ENCODE assay signal across 12 cellular contexts in genomic region chr17:42845918-42846593, GRCh38. TPM values are rescaled to one million over a fixed set of nuclear protein-coding genes. Genes with fewer than 3 reads are reported as not detected.
A peak's percentile ranks its signal among the peaks of the same experiment; 100 is the strongest.
DNase-seq lines count a peak whose midpoint lies in the region; ATAC-seq, FAIRE-seq and TF ChIP-seq lines count a peak whose summit lies in the region.
"Had no signal": no experiment of that assay in that cellular context is flagged by ENCODE, and none has a peak within 500 bp of the region (broad histone marks: within the 10 kb centered on the region; RNA-seq: fewer than 3 reads in every experiment).

No MANE protein-coding gene starts in this region.

- no peaks in the 10 kb centered on the region for H3K9me3 Mint-ChIP-seq in astrocyte (ENCODE audit: unreplicated experiment)

- no peak for ATAC-seq in HG02884 (IDR thresholded peaks at IDR 0.05; ENCODE audit: unreplicated experiment)
- ATAC-seq in HG03520 (IDR thresholded peaks at IDR 0.05; ENCODE audit: unreplicated experiment), result no peak
- ATAC-seq: Right ventricle myocardium inferior had no signal

- H3K36me3 Mint-ChIP-seq in astrocyte (ENCODE audit: low read depth, unreplicated experiment), result peaks cover 6% of the 10 kb centered on the region

- H3K27ac Mint-ChIP-seq in astrocyte (ENCODE audit: unreplicated experiment), result peak overlapping the region; percentile 41

- FAIRE-seq in astrocyte (lab: Jason Lieb, UNC), result no peak
- FAIRE-seq: G401.6 had no signal

- no peaks in the 10 kb centered on the region for H3K79me2 ChIP-seq in astrocyte (ENCODE audit: insufficient read depth, low read length)

- TF ChIP-seq CTCF in astrocyte (IDR thresholded peaks at IDR 0.05; ENCODE audit: insufficient read depth, low read depth, low read length), result no peak

- no peaks in the 10 kb centered on the region for H3K27me3 Mint-ChIP-seq in astrocyte (ENCODE audit: low read depth, unreplicated experiment)

- H3K9me3 ChIP-seq in astrocyte (ENCODE audit: insufficient read depth, low read depth, low read length), result no peaks in the 10 kb centered on the region

- no peak overlapping the region for H3K4me3 Mint-ChIP-seq in astrocyte (ENCODE audit: unreplicated experiment)

- H3K27me3 ChIP-seq in astrocyte (ENCODE audit: insufficient read depth, low read length), result peaks cover 5% of the 10 kb centered on the region

- no peak overlapping the region for H3K4me3 ChIP-seq in astrocyte (ENCODE audit: insufficient read depth, low read depth, low read length)

- no peak overlapping the region for H3K4me2 ChIP-seq in astrocyte (ENCODE audit: low read length)

- peak; percentile 24 for DNase-seq in ELR (ENCODE audit: low read depth)
- DNase-seq in M059J (ENCODE audit: low read depth), result peak; percentile 77
- no peak for DNase-seq in astrocyte (ENCODE audit: low read depth)
- peak; percentile 11 for DNase-seq in renal cortical epithelial cell (ENCODE audit: low read depth)
- DNase-seq in mucosa of gallbladder (ENCODE audit: low spot score), result no peak
- no peak for DNase-seq in AG08396 (ENCODE audit: low spot score)
- DNase-seq: activated gamma-delta T cell treated with Interleukin-2 at 50 U/mL for 16 hours had no signal

- H4K20me1 ChIP-seq in astrocyte (ENCODE audit: insufficient read depth, low read length), result peaks cover 55% of the 10 kb centered on the region

- peaks cover 4% of the 10 kb centered on the region for H3K4me1 ChIP-seq in astrocyte (ENCODE audit: insufficient read depth, low read length)

- H3K4me1 Mint-ChIP-seq in astrocyte (ENCODE audit: low read depth, unreplicated experiment), result peaks cover 7% of the 10 kb centered on the region

- no peak overlapping the region for H3K9ac ChIP-seq in astrocyte (ENCODE audit: low read length)

- no peak overlapping the region for H3K27ac ChIP-seq in astrocyte (ENCODE audit: low read depth, low read length)

- H3K36me3 ChIP-seq in astrocyte (ENCODE audit: insufficient read depth, low read length), result peaks cover 35% of the 10 kb centered on the region

- no peak overlapping the region for H2AFZ ChIP-seq in astrocyte (ENCODE audit: low read depth, low read length)

RNA-seq across cellular contexts. Expression of gene AOC2, which starts 1.7 kb away (rescaled TPM):
- not detected in 2 replicates for total RNA-seq in M059J (2014; rRNA removed; shearing (Covaris generic))
- total RNA-seq in astrocyte (4.1 and 5.0 TPM in 2 replicates), renal cortical epithelial cell (0.52 and 0.70 TPM in 2 replicates), mucosa of gallbladder (1.4 TPM)
- total RNA-seq: epithelial cell of proximal tubule had no signal

RNA-seq across cellular contexts. Expression of gene AOC3, which starts 4.9 kb away (rescaled TPM):
- total RNA-seq in M059J (2014; rRNA removed; shearing (Covaris generic)), result 0.02 TPM in 1 of 2 replicates, not detected in the other
- total RNA-seq in astrocyte (1.1 and 1.5 TPM in 2 replicates), renal cortical epithelial cell (under 0.01 and 0.17 TPM in 2 replicates), mucosa of gallbladder (125 TPM)
- total RNA-seq: epithelial cell of proximal tubule had no signal

RNA-seq across cellular contexts. Expression of gene PSME3, which starts 12.9 kb away (rescaled TPM):
- total RNA-seq in M059J (2014; rRNA removed; shearing (Covaris generic)), result 79.3 and 139 TPM in 2 replicates
- total RNA-seq in astrocyte, result 131 and 152 TPM in 2 replicates
- 138 and 153 TPM in 2 replicates for total RNA-seq in renal cortical epithelial cell
- total RNA-seq in mucosa of gallbladder, result 88.5 TPM

RNA-seq across cellular contexts. Expression of gene BECN1, which starts 22.0 kb away (rescaled TPM):
- 36.9 and 83.7 TPM in 2 replicates for total RNA-seq in M059J (2014; rRNA removed; shearing (Covaris generic))
- total RNA-seq in astrocyte (79.8 and 87.6 TPM in 2 replicates), renal cortical epithelial cell (104 and 145 TPM in 2 replicates), mucosa of gallbladder (71.3 TPM)

RNA-seq across cellular contexts. Expression of gene CNTD1, which starts 47.4 kb away (rescaled TPM):
- 0.20 TPM in 1 of 2 replicates, not detected in the other for total RNA-seq in M059J (2014; rRNA removed; shearing (Covaris generic))
- total RNA-seq in astrocyte (not detected in 2 replicates), renal cortical epithelial cell (0.05 TPM in 1 of 2 replicates, not detected in the other), mucosa of gallbladder (0.89 TPM)
- total RNA-seq: epithelial cell of proximal tubule had no signal

Comparison
In these comparisons a context has a peak if more than half of its experiments do, and no peak if none do; other contexts are left out.
1. DNase-seq: peak in ELR (single experiment), M059J (single experiment) and renal cortical epithelial cell (single experiment); none in astrocyte (single experiment), mucosa of gallbladder (single experiment) and AG08396 (single experiment).
2. RNA of gene AOC3, which starts 4.9 kb away (total RNA-seq): 125 TPM in mucosa of gallbladder (single experiment); 1.1 to 1.5 TPM in astrocyte, 0.02 TPM in M059J and under 0.01 to 0.17 TPM in renal cortical epithelial cell; every median in the first group is over 10 times any median in the second.